Comparison of ENCODE assay signal across 8 cellular contexts in genomic region chr1:159188375-159188788, GRCh38. TPM values are rescaled to one million over a fixed set of nuclear protein-coding genes. Genes with fewer than 3 reads are reported as not detected.
DNase-seq lines count a peak whose midpoint lies in the region; ATAC-seq and TF ChIP-seq lines count a peak whose summit lies in the region.

No MANE protein-coding gene starts in this region.

- no peaks in the 10 kb centered on the region for H3K4me1 Mint-ChIP-seq in activated CD8-positive, alpha-beta memory T cell treated with anti-CD3 and anti-CD28 coated beads, Interleukin-2, amount 10 ng/mL, durations not matched to agents 7 days and 5 days

- H3K4me3 ChIP-seq in Peyer's patch = peak overlapping the region; percentile 13 to 30 (median 28)

- no peak overlapping the region for H3K4me3 Mint-ChIP-seq in activated CD8-positive, alpha-beta memory T cell treated with anti-CD3 and anti-CD28 coated beads, Interleukin-2, amount 10 ng/mL, durations not matched to agents 7 days and 5 days

- no peaks in the 10 kb centered on the region for H3K36me3 ChIP-seq in Peyer's patch

- peak; percentile 39 for ATAC-seq in activated CD8-positive, alpha-beta memory T cell treated with anti-CD3 and anti-CD28 coated beads, Interleukin-2, amount 10 ng/mL, durations not matched to agents 7 days and 5 days
- peak; percentile 98 for ATAC-seq in HG02885 (IDR thresholded peaks at IDR 0.05; ENCODE audit: poor library complexity, unreplicated experiment)

- CTCF ChIA-PET in activated CD8-positive, alpha-beta memory T cell treated with anti-CD3 and anti-CD28 coated beads, Interleukin-2, amount 10 ng/mL, durations not matched to agents 7 days and 5 days (lab: Charles Lee) = interaction anchor here (1.1 to 1.5 kb wide), 2 partner anchors 10 to 12 kb away, joined by 3 read pairs; no protein-coding TSS in a partner anchor

- no peak for DNase-seq in activated CD8-positive, alpha-beta memory T cell treated with anti-CD3 and anti-CD28 coated beads, Interleukin-2, amount 10 ng/mL, durations not matched to agents 7 days and 5 days
- no peak for DNase-seq in activated CD8-positive, alpha-beta memory T cell treated with anti-CD3 and anti-CD28 coated beads, Interleukin-2, amount 50 U/mL, for 4 hours
- DNase-seq in Peyer's patch (peak in 2 of 3 donors; percentile 54 to 75), germinal center (ENCODE audit: low spot score) (peak; percentile 81), nucleus accumbens (lab: John Stamatoyannopoulos, UW) (peak in 32 of 56 donors; percentile 6 to 75 (median 34)), SW480 (ENCODE audit: low spot score) (no peak), Kasumi-1 (lab: John Stamatoyannopoulos, UW) (no peak)

- H3K27me3 Mint-ChIP-seq in activated CD8-positive, alpha-beta memory T cell treated with anti-CD3 and anti-CD28 coated beads, Interleukin-2, amount 10 ng/mL, durations not matched to agents 7 days and 5 days = peaks cover 70% of the 10 kb centered on the region

- no peak for TF ChIP-seq POLR2A in Peyer's patch (IDR thresholded peaks at IDR 0.05)

- H3K27ac ChIP-seq in Peyer's patch = peak overlapping the region in 1 of 4 donors; percentile 11

- H3K27me3 ChIP-seq in Peyer's patch = no peaks in the 10 kb centered on the region

- no peaks in the 10 kb centered on the region for H3K36me3 Mint-ChIP-seq in activated CD8-positive, alpha-beta memory T cell treated with anti-CD3 and anti-CD28 coated beads, Interleukin-2, amount 10 ng/mL, durations not matched to agents 7 days and 5 days

- no peaks in the 10 kb centered on the region for H3K4me1 ChIP-seq in Peyer's patch

- no peaks in the 10 kb centered on the region for H3K9me3 Mint-ChIP-seq in activated CD8-positive, alpha-beta memory T cell treated with anti-CD3 and anti-CD28 coated beads, Interleukin-2, amount 10 ng/mL, durations not matched to agents 7 days and 5 days (ENCODE audit: low read depth)

- H3K27ac Mint-ChIP-seq in activated CD8-positive, alpha-beta memory T cell treated with anti-CD3 and anti-CD28 coated beads, Interleukin-2, amount 10 ng/mL, durations not matched to agents 7 days and 5 days = no peak overlapping the region

- no peaks in the 10 kb centered on the region for H3K9me3 ChIP-seq in Peyer's patch

- TF ChIP-seq CTCF in Peyer's patch (IDR thresholded peaks at IDR 0.05) = no peak

RNA-seq across cellular contexts. Expression of gene ACKR1, which starts 16.3 kb away (rescaled TPM):
- not detected for total RNA-seq in activated CD8-positive, alpha-beta memory T cell treated with anti-CD3 and anti-CD28 coated beads, Interleukin-2, amount 10 ng/mL, durations not matched to agents 7 days and 5 days
- total RNA-seq in Peyer's patch = 10 to 100 TPM in 3 of 4 donors, 1 to 10 TPM in 1; 5.4 to 51.2 (median 21.5) TPM

RNA-seq across cellular contexts. Expression of gene CADM3, which starts 17.0 kb away (rescaled TPM):
- not detected for total RNA-seq in activated CD8-positive, alpha-beta memory T cell treated with anti-CD3 and anti-CD28 coated beads, Interleukin-2, amount 10 ng/mL, durations not matched to agents 7 days and 5 days
- 10 to 100 TPM in 1 of 4 donors, 1 to 10 TPM in 3; 2.1 to 19.8 (median 8.1) TPM for total RNA-seq in Peyer's patch

Comparison
In these comparisons a context has a peak if more than half of its experiments do, and no peak if none do; other contexts are left out.
1. DNase-seq: peak in Peyer's patch (2 of 3), germinal center (single experiment) and nucleus accumbens (32 of 56); none in activated CD8-positive, alpha-beta memory T cell treated with anti-CD3 and anti-CD28 coated beads, Interleukin-2, amount 10 ng/mL, durations not matched to agents 7 days and 5 days (single experiment), activated CD8-positive, alpha-beta memory T cell treated with anti-CD3 and anti-CD28 coated beads, Interleukin-2, amount 50 U/mL, for 4 hours (single experiment), SW480 (single experiment) and Kasumi-1 (0 of 2).
2. RNA of gene ACKR1, which starts 16.3 kb away (total RNA-seq): 5.4 to 51.2 TPM in Peyer's patch; not detected in activated CD8-positive, alpha-beta memory T cell treated with anti-CD3 and anti-CD28 coated beads, Interleukin-2, amount 10 ng/mL, durations not matched to agents 7 days and 5 days; every median in the first group is over 4 times any median in the second.